In genomic region chr5:178117911-178118310, GRCh38 we compare ENCODE assay signal across 1 cellular context.
TF ChIP-seq lines count a peak whose summit lies in the region.

No MANE protein-coding gene starts in this region.

TF ChIP-seq in GM12878, 131 proteins besides CTCF, POLR2A, EP300 and RAD21:
- TF ChIP-seq DPF2 (IDR thresholded peaks at IDR 0.05) = 0 out of 2 replicates have a peak, but pooled peaks have one; percentile 49
- no peak for TF ChIP-seq KLF5 (IDR thresholded peaks at IDR 0.05; ENCODE audit: partially characterized antibody)
- no peak for TF ChIP-seq RAD51 (IDR thresholded peaks at IDR 0.05)
- peak; percentile 46 for TF ChIP-seq MEF2B (IDR thresholded peaks at IDR 0.05; ENCODE audit: partially characterized antibody, poor library complexity, severe bottlenecking)
- no peak for TF ChIP-seq KDM1A (IDR thresholded peaks at IDR 0.05; ENCODE audit: borderline replicate concordance)
- TF ChIP-seq PAX5 (IDR thresholded peaks at IDR 0.05; ENCODE audit: borderline replicate concordance, low read depth, low read length) = no peak
- no peak for TF ChIP-seq CREM (IDR thresholded peaks at IDR 0.05; ENCODE audit: low read depth)
- TF ChIP-seq NFYA (IDR thresholded peaks at IDR 0.05; ENCODE audit: borderline replicate concordance, low read depth, low read length) = no peak
